Comparison of ENCODE assay signal across 1 cellular context in genomic region chr21:38468989-38469388, GRCh38.
TF ChIP-seq lines count a peak whose summit lies in the region.

No MANE protein-coding gene starts in this region.

TF ChIP-seq in endothelial cell of umbilical vein, 7 proteins besides CTCF, POLR2A, EP300 and RAD21 (continued from another document):
- TF ChIP-seq JUN (IDR thresholded peaks at IDR 0.05; ENCODE audit: borderline replicate concordance, insufficient read depth, insufficient read length, low read depth) (no peak), POLR2AphosphoS5 (IDR thresholded peaks at IDR 0.05; ENCODE audit: insufficient read depth, low read depth, low read length) (peak; percentile 29)
